ENCODE assay signal across 24 cellular contexts in the genomic region with DNA sequence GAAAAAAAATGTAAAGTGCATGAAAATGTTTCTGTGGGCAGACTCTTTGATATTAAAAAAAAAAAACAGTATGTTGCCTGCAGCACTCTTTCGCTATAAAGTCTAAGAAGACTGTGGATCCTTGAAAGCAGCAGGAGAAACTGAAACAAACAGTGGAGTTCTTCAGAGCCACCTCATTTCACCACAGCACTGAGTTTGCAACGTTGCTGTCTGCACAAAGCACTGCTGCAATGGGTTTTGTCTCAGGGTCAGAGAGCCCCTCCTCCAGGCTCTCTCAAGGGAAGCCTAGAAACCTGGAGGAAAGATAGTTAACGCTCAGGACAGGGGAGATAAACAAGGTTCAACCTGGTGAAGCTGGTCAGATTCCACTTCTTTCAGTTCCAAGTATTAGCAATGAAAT.
DNase-seq lines count a peak whose midpoint lies in the region; ATAC-seq, FAIRE-seq and TF ChIP-seq lines count a peak whose summit lies in the region.
"Had no signal": no experiment of that assay in that cellular context is flagged by ENCODE, and none has a peak within 500 bp of the region (broad histone marks: within the 10 kb centered on the region; RNA-seq: fewer than 3 reads in every experiment).

No MANE protein-coding gene starts in this region.

- peaks cover 2% of the 10 kb centered on the region for H3K9me3 Mint-ChIP-seq in CD4-positive, alpha-beta T cell
- H3K9me3 Mint-ChIP-seq: activated CD4-positive, alpha-beta memory T cell treated with anti-CD3 and anti-CD28 coated beads for 36 hours; activated T-cell treated with anti-CD3 and anti-CD28 coated beads, Interleukin-2, amount 50 U/mL, for 24 hours had no signal

- no peaks in the 10 kb centered on the region for H3F3A ChIP-seq in SK-N-SH (replicated peaks; ENCODE audit: insufficient read depth)

- FAIRE-seq in small intestine (lab: Jason Lieb, UNC), result no peak
- FAIRE-seq: astrocyte had no signal

- CTCF ChIA-PET in SK-N-SH (lab: Yijun Ruan, JAX), result no interaction called here
- CTCF ChIA-PET in CD4-positive, alpha-beta T cell (lab: Charles Lee), result no interaction called here

- no peak for TF ChIP-seq CTCF in SK-N-SH (IDR thresholded peaks at IDR 0.05)
- no peak for TF ChIP-seq CTCF in CD4-positive, alpha-beta T cell (IDR thresholded peaks at IDR 0.05)

- H4K20me1 ChIP-seq in SK-N-SH (ENCODE audit: insufficient read depth), result no peaks in the 10 kb centered on the region

- H3K4me3 Mint-ChIP-seq in CD4-positive, alpha-beta T cell, result no peak overlapping the region
- H3K4me3 Mint-ChIP-seq: activated CD4-positive, alpha-beta memory T cell treated with anti-CD3 and anti-CD28 coated beads for 36 hours; activated T-cell treated with anti-CD3 and anti-CD28 coated beads, Interleukin-2, amount 50 U/mL, for 24 hours; CD14-positive monocyte; nephron progenitor cell; stimulated activated naive B cell treated with anti-CD40 and anti-IgM and Interleukin-4, amounts not matched to agents 10 μg/mL and 1 μg/mL and 100 μg/mL, for 72 hours; T-cell had no signal

- DNase-seq in SK-N-SH (no peak), foreskin melanocyte (peak; percentile 9), small intestine (peak; percentile 15), NCI-H2107 treated with DMSO at 0.1 percent for 48 hours (lab: John Stamatoyannopoulos, UW; ENCODE audit: unreplicated experiment) (no peak)
- no peak for DNase-seq in CD4-positive, alpha-beta T cell
- no peak for DNase-seq in activated CD4-positive, CD25-positive, alpha-beta regulatory T cell (lab: John Stamatoyannopoulos, UW)
- DNase-seq: activated CD4-positive, alpha-beta memory T cell treated with anti-CD3 and anti-CD28 coated beads for 36 hours; activated naive CD4-positive, alpha-beta T cell treated with anti-CD3 and anti-CD28 coated beads, Interleukin-2, amount 50 U/mL, for 16 hours; activated T-cell treated with anti-CD3 and anti-CD28 coated beads, Interleukin-2, amount 50 U/mL, for 24 hours; left cardiac atrium; midbrain; NCI-H1048; NCI-H2081; nephron progenitor cell; stimulated activated naive B cell treated with anti-CD40 and anti-IgM and Interleukin-4, amounts not matched to agents 10 μg/mL and 1 μg/mL and 100 μg/mL, for 72 hours; T-cell; tibial artery had no signal

- H3K27ac ChIP-seq in SK-N-SH (ENCODE audit: low read depth in 2 of 2, low read length in 1 of 2), result no peak overlapping the region
- peak overlapping the region in 1 of 2 donors; percentile 18 for H3K27ac ChIP-seq in small intestine (ENCODE audit: low read depth in 1 of 2, low read length in 1 of 2)
- H3K27ac ChIP-seq in CD4-positive, alpha-beta T cell (ENCODE audit: low read depth, low read length), result no peak overlapping the region
- H3K27ac ChIP-seq: 22Rv1, hepatocyte, KMS-11, tibial artery had no signal

- H3K9me2 ChIP-seq in SK-N-SH, result no peaks in the 10 kb centered on the region

- H3K4me1 Mint-ChIP-seq in CD4-positive, alpha-beta T cell (ENCODE audit: low read depth), result no peaks in the 10 kb centered on the region
- H3K4me1 Mint-ChIP-seq: CD14-positive monocyte; stimulated activated naive B cell treated with anti-CD40 and anti-IgM and Interleukin-4, amounts not matched to agents 10 μg/mL and 1 μg/mL and 100 μg/mL, for 72 hours; T-cell had no signal

- no peak overlapping the region for H3K27ac Mint-ChIP-seq in CD4-positive, alpha-beta T cell
- H3K27ac Mint-ChIP-seq: activated CD4-positive, alpha-beta memory T cell treated with anti-CD3 and anti-CD28 coated beads for 36 hours; activated T-cell treated with anti-CD3 and anti-CD28 coated beads, Interleukin-2, amount 50 U/mL, for 24 hours; CD14-positive monocyte; nephron progenitor cell; stimulated activated naive B cell treated with anti-CD40 and anti-IgM and Interleukin-4, amounts not matched to agents 10 μg/mL and 1 μg/mL and 100 μg/mL, for 72 hours; T-cell had no signal

- no peak overlapping the region for H3K4me2 ChIP-seq in SK-N-SH
- H3K4me2 ChIP-seq: hepatocyte, KMS-11 had no signal

- H3K9ac ChIP-seq in SK-N-SH, result no peak overlapping the region
- H3K9ac ChIP-seq: KMS-11 had no signal

- H3K9me3 ChIP-seq in SK-N-SH (no peaks in the 10 kb centered on the region), small intestine (ENCODE audit: control insufficient read depth, low read depth) (no peaks in the 10 kb centered on the region)
- no peaks in the 10 kb centered on the region for H3K9me3 ChIP-seq in CD4-positive, alpha-beta T cell (ENCODE audit: control insufficient read depth, low read length)
- H3K9me3 ChIP-seq: tibial artery had no signal

- H3K27me3 ChIP-seq in SK-N-SH (ENCODE audit: insufficient read depth) (no peaks in the 10 kb centered on the region), small intestine (ENCODE audit: control insufficient read depth in 2 of 2, insufficient read depth in 2 of 2, low read length in 2 of 2) (peaks cover 0 to 3% of the 10 kb centered on the region in 2 donors)
- no peaks in the 10 kb centered on the region for H3K27me3 ChIP-seq in CD4-positive, alpha-beta T cell (ENCODE audit: control insufficient read depth, insufficient read depth, low read length)
- H3K27me3 ChIP-seq: hepatocyte had no signal

- TF ChIP-seq RAD21 in SK-N-SH (IDR thresholded peaks at IDR 0.05; ENCODE audit: low read length), result no peak

- H3K4me1 ChIP-seq in SK-N-SH (ENCODE audit: control insufficient read depth in 1 of 2, insufficient read depth in 2 of 2, low read depth in 1 of 2, low read length in 1 of 2) (peaks cover 0 to 6% of the 10 kb centered on the region in 2 experiments; a peak in 1 of 4 replicates), small intestine (ENCODE audit: control insufficient read depth in 2 of 2, insufficient read depth in 1 of 2, low read depth in 1 of 2, low read length in 1 of 2) (no peaks in the 10 kb centered on the region)
- H3K4me1 ChIP-seq: tibial artery had no signal

- H3K4me3 ChIP-seq in SK-N-SH (ENCODE audit: low read depth in 2 of 2, low read length in 1 of 2) (no peak overlapping the region), small intestine (ENCODE audit: low read depth in 1 of 2, low read length in 2 of 2) (no peak overlapping the region)
- H3K4me3 ChIP-seq: hepatocyte, tibial artery had no signal

- H3K36me3 ChIP-seq in SK-N-SH (replicated peaks in 1 of 2; ENCODE audit: control insufficient read depth in 1 of 2, insufficient read depth in 2 of 2, low read length in 1 of 2), result no peaks in the 10 kb centered on the region
- H3K36me3 ChIP-seq in small intestine (ENCODE audit: control insufficient read depth in 2 of 2, insufficient read depth in 2 of 2, low read length in 2 of 2), result no peaks in the 10 kb centered on the region
- H3K36me3 ChIP-seq: tibial artery had no signal

- TF ChIP-seq EP300 in SK-N-SH (IDR thresholded peaks at IDR 0.05; ENCODE audit: borderline replicate concordance in 1 of 2, low read depth in 1 of 2, low read length in 1 of 2), result no peak

- POLR2A ChIA-PET in SK-N-SH (lab: Yijun Ruan, JAX), result no interaction called here
- POLR2A ChIA-PET in CD4-positive, alpha-beta T cell (lab: Charles Lee), result no interaction called here

- H3K79me2 ChIP-seq in SK-N-SH (ENCODE audit: insufficient read depth), result no peaks in the 10 kb centered on the region
- H3K79me2 ChIP-seq: hepatocyte had no signal

- intact Hi-C loops in CD4-positive, alpha-beta T cell (cut with DNase I, micrococcal nuclease), result no loop called here

- 60% methylated on average over 3 of the region's 3 CpGs for WGBS in SK-N-SH (ENCODE audit: low lambda C conversion rate)
- WGBS in small intestine, 3 donors, result 12 to 20% (median 17%) methylated on average over 3 of the region's 3 CpGs

- ATAC-seq in SK-N-SH treated with all-trans-retinoic acid at 6 μM for 48 hours (no peak), HG03378 (IDR thresholded peaks at IDR 0.05; ENCODE audit: unreplicated experiment) (peak; percentile 93)
- no peak for ATAC-seq in CD4-positive, alpha-beta T cell (ENCODE audit: poor library complexity)
- ATAC-seq: left cardiac atrium; stimulated activated naive B cell treated with anti-CD40 and anti-IgM and Interleukin-4, amounts not matched to agents 10 μg/mL and 1 μg/mL and 100 μg/mL, for 72 hours; T-cell had no signal

- peaks cover 9% of the 10 kb centered on the region for H3K27me3 Mint-ChIP-seq in CD4-positive, alpha-beta T cell
- H3K27me3 Mint-ChIP-seq: activated CD4-positive, alpha-beta memory T cell treated with anti-CD3 and anti-CD28 coated beads for 36 hours; stimulated activated naive B cell treated with anti-CD40 and anti-IgM and Interleukin-4, amounts not matched to agents 10 μg/mL and 1 μg/mL and 100 μg/mL, for 72 hours had no signal

- no peaks in the 10 kb centered on the region for H3K36me3 Mint-ChIP-seq in CD4-positive, alpha-beta T cell (ENCODE audit: low read depth)
- H3K36me3 Mint-ChIP-seq: activated CD4-positive, alpha-beta memory T cell treated with anti-CD3 and anti-CD28 coated beads for 36 hours; CD14-positive monocyte; stimulated activated naive B cell treated with anti-CD40 and anti-IgM and Interleukin-4, amounts not matched to agents 10 μg/mL and 1 μg/mL and 100 μg/mL, for 72 hours; T-cell had no signal

- 0 out of 2 replicates have a peak overlapping the region, but pooled peaks have one; percentile 20 for H2AFZ ChIP-seq in SK-N-SH (ENCODE audit: low read depth)
- H2AFZ ChIP-seq: hepatocyte had no signal

TF ChIP-seq in SK-N-SH, 30 proteins besides CTCF, POLR2A, EP300 and RAD21:
- TF ChIP-seq FOXJ3 (CRISPR knock-in tag; IDR thresholded peaks at IDR 0.05), result no peak
- TF ChIP-seq EZH2phosphoT487 (IDR thresholded peaks at IDR 0.05; ENCODE audit: borderline replicate concordance, low read depth), result no peak
- no peak for TF ChIP-seq MEF2A (IDR thresholded peaks at IDR 0.05; ENCODE audit: borderline replicate concordance, low read depth)
- TF ChIP-seq YY1 (IDR thresholded peaks at IDR 0.05; ENCODE audit: low read depth), result no peak
- no peak for TF ChIP-seq TCF12 (IDR thresholded peaks at IDR 0.05)
- TF ChIP-seq NRF1 (IDR thresholded peaks at IDR 0.05; ENCODE audit: low read depth, low read length), result no peak
- no peak for TF ChIP-seq NFIC (IDR thresholded peaks at IDR 0.05; ENCODE audit: borderline replicate concordance)

TF ChIP-seq in SK-N-SH treated with all-trans-retinoic acid at 6 μM for 48 hours, 23 proteins besides CTCF, POLR2A, EP300 and RAD21:
- TF ChIP-seq ARNTL (CRISPR knock-in tag; IDR thresholded peaks at IDR 0.05; ENCODE audit: borderline replicate concordance, low read depth) (no peak), PPARA (CRISPR knock-in tag; IDR thresholded peaks at IDR 0.05; ENCODE audit: borderline replicate concordance) (no peak), OSR1 (CRISPR knock-in tag; IDR thresholded peaks at IDR 0.05) (no peak), SNAI2 (CRISPR knock-in tag; IDR thresholded peaks at IDR 0.05) (no peak)
- TF ChIP-seq, protein P1, sequence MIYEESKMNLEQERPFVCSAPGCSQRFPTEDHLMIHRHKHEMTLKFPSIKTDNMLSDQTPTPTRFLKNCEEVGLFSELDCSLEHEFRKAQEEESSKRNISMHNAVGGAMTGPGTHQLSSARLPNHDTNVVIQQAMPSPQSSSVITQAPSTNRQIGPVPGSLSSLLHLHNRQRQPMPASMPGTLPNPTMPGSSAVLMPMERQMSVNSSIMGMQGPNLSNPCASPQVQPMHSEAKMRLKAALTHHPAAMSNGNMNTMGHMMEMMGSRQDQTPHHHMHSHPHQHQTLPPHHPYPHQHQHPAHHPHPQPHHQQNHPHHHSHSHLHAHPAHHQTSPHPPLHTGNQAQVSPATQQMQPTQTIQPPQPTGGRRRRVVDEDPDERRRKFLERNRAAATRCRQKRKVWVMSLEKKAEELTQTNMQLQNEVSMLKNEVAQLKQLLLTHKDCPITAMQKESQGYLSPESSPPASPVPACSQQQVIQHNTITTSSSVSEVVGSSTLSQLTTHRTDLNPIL (CRISPR knock-in tag; IDR thresholded peaks at IDR 0.05; ENCODE audit: low read depth), result no peak

Comparison
In these comparisons a context has a peak if more than half of its experiments do, and no peak if none do; other contexts are left out.
1. DNase-seq: peak in foreskin melanocyte (single experiment) and small intestine (single experiment); none in SK-N-SH (single experiment), CD4-positive, alpha-beta T cell (0 of 10), activated CD4-positive, CD25-positive, alpha-beta regulatory T cell (0 of 4) and NCI-H2107 treated with DMSO at 0.1 percent for 48 hours (single experiment).